In genomic region chr3:50226888-50227389, GRCh38 we compare ENCODE assay signal across 8 cellular contexts. TPM values are rescaled to one million over a fixed set of nuclear protein-coding genes. Genes with fewer than 3 reads are reported as not detected.
DNase-seq lines count a peak whose midpoint lies in the region; ATAC-seq and TF ChIP-seq lines count a peak whose summit lies in the region.

No MANE protein-coding gene starts in this region.

- peaks cover 8% of the 10 kb centered on the region for H3K27me3 Mint-ChIP-seq in brain

- peak overlapping the region; percentile 88 to 96 (median 90) for H3K4me3 Mint-ChIP-seq in brain

- peaks cover 13% of the 10 kb centered on the region; the same call in 1 of the 2 replicates for H3F3A ChIP-seq in PC-9 (ENCODE audit: insufficient read depth, low read depth)

- H3K9me3 Mint-ChIP-seq in brain = peaks cover 0 to 5% (median 0%) of the 10 kb centered on the region in 5 experiments

- peak; percentile 30 for ATAC-seq in HG02970 (IDR thresholded peaks at IDR 0.05; ENCODE audit: low FRiP score, unreplicated experiment)

- no peaks in the 10 kb centered on the region for H3K36me3 ChIP-seq in PC-9 (ENCODE audit: low read depth)

- H3K27ac Mint-ChIP-seq in brain = peak overlapping the region; percentile 93 to 98 (median 97)

- H3K9me2 ChIP-seq in PC-9 (ENCODE audit: insufficient read depth) = no peaks in the 10 kb centered on the region

- peaks cover 12% of the 10 kb centered on the region for H3K4me1 ChIP-seq in PC-9 (replicated peaks; ENCODE audit: insufficient read depth)

- H3K4me3 ChIP-seq in PC-9 = peak overlapping the region; percentile 64

- intact Hi-C loops in PC-9 (cut with micrococcal nuclease; ENCODE audit: unreplicated experiment) = loop anchor here (1.0 to 5.0 kb wide), 8 partner anchors 19 to 110 kb away; no protein-coding TSS in a partner anchor

- TF ChIP-seq CTCF in PC-9 (conservative IDR thresholded peaks at IDR 0.05) = no peak
- TF ChIP-seq CTCF in brain (conservative IDR thresholded peaks at IDR 0.05) = no peak

- POLR2A ChIA-PET in PC-9 (lab: Charles Lee; ENCODE audit: unreplicated experiment) = interaction anchor here (0.6 to 0.9 kb wide), 3 partner anchors 19 to 38 kb away, joined by 5 to 10 read pairs (median 7); no protein-coding TSS in a partner anchor

- H3K79me2 ChIP-seq in PC-9 (ENCODE audit: low read depth) = no peaks in the 10 kb centered on the region

- BruUV-seq in PC-9 (replicated peaks; lab: Mats Ljungman, UMichigan) = no TSS peak

- peak overlapping the region; percentile 95 for H2AFZ ChIP-seq in PC-9

- no peaks in the 10 kb centered on the region for H4K20me1 ChIP-seq in PC-9 (ENCODE audit: insufficient read depth)

- peak overlapping the region; percentile 90 for H3K4me2 ChIP-seq in PC-9

- no peaks in the 10 kb centered on the region for H3K27me3 ChIP-seq in PC-9 (ENCODE audit: insufficient read depth, low read depth)

- no peak overlapping the region for H3K27ac ChIP-seq in PC-9

- CTCF ChIA-PET in PC-9 (lab: Charles Lee) = interaction anchor here (0.6 to 1.7 kb wide), 14 partner anchors 9 to 1761 kb away, joined by 3 to 9 read pairs (median 6); partner anchors contain the start of genes C3orf18 and GNAI2

- peaks cover 50% of the 10 kb centered on the region for H3K4me1 Mint-ChIP-seq in brain

- H3K36me3 Mint-ChIP-seq in brain = no peaks in the 10 kb centered on the region

- H3K9me3 ChIP-seq in PC-9 (ENCODE audit: insufficient read depth, low read depth) = no peaks in the 10 kb centered on the region

- peak; percentile 59 for DNase-seq in activated CD4-positive, alpha-beta T cell treated with anti-CD3 and anti-CD28 coated beads for 48 hours
- no peak for DNase-seq in activated CD4-positive, alpha-beta T cell treated with anti-CD3 and anti-CD28 coated beads, Interleukin-2, amount 50 U/mL, for 1 hour
- DNase-seq in PC-9 (peak; percentile 52 to 53), inferior parietal cortex (ENCODE audit: extremely low spot score) (peak; percentile 60), AG20443 (ENCODE audit: low spot score) (no peak)
- peak; percentile 41 for DNase-seq in stimulated activated CD4-positive, alpha-beta T cell treated with anti-CD3 and anti-CD28 coated beads, Interleukin-4, amount 100 ng/mL, for 1 hour

RNA-seq across cellular contexts. Expression of gene GNAI2, which starts 9.1 kb away (rescaled TPM):
- 156 and 201 TPM in 2 replicates for total RNA-seq in PC-9 (2021)
- 348 TPM for polyA plus RNA-seq in brain (ENCODE audit: insufficient read depth, low read depth, low replicate concordance)

RNA-seq across cellular contexts. Expression of gene SLC38A3, which starts 21.9 kb away (rescaled TPM):
- 0.33 and 0.37 TPM in 2 replicates for total RNA-seq in PC-9 (2021)
- 18.3 TPM for polyA plus RNA-seq in brain (ENCODE audit: insufficient read depth, low read depth, low replicate concordance)

RNA-seq across cellular contexts. Expression of gene GNAT1, which starts 35.5 kb away (rescaled TPM):
- 0.48 TPM in 1 of 2 replicates, not detected in the other for total RNA-seq in PC-9 (2021)
- polyA plus RNA-seq in brain (ENCODE audit: insufficient read depth, low read depth, low replicate concordance) = 0.59 TPM

RNA-seq across cellular contexts. Expression of gene SEMA3B, which starts 42.0 kb away (rescaled TPM):
- 52.4 and 92.6 TPM in 2 replicates for total RNA-seq in PC-9 (2021)
- polyA plus RNA-seq in brain (ENCODE audit: insufficient read depth, low read depth, low replicate concordance) = 60.5 TPM

RNA-seq across cellular contexts. Expression of gene LSMEM2, which starts 51.9 kb away (rescaled TPM):
- 0.35 and 0.55 TPM in 2 replicates for total RNA-seq in PC-9 (2021)
- polyA plus RNA-seq in brain (ENCODE audit: insufficient read depth, low read depth, low replicate concordance) = 0.51 TPM

Comparison
In these comparisons a context has a peak if more than half of its experiments do, and no peak if none do; other contexts are left out.
1. DNase-seq: peak in activated CD4-positive, alpha-beta T cell treated with anti-CD3 and anti-CD28 coated beads for 48 hours (single experiment), PC-9 (2 of 2), inferior parietal cortex (single experiment) and stimulated activated CD4-positive, alpha-beta T cell treated with anti-CD3 and anti-CD28 coated beads, Interleukin-4, amount 100 ng/mL, for 1 hour (single experiment); none in activated CD4-positive, alpha-beta T cell treated with anti-CD3 and anti-CD28 coated beads, Interleukin-2, amount 50 U/mL, for 1 hour (single experiment) and AG20443 (single experiment).